18 cellular contexts compared by ENCODE assay signal in the genomic region with DNA sequence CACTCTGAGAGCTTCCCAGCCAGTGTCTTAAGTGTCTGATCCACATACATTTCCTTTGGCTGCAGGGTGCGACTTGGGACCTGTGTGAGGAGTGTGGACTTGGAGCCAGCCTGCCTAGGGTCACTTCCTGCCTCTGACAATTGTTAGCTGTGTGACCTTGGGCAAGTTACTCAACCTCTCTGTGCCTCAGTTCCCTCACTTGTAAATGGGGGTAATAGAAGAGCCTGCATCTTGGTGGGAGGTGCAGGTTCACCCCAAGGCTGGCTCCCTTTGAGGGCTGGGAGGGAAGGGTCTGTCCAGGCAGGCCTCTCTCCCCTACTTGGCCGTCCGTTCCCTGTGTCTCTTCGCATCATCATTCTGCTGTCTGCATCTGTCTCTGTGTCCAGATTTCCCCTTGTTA. TPM values are rescaled to one million over a fixed set of nuclear protein-coding genes. Genes with fewer than 3 reads are reported as not detected.
A peak's percentile ranks its signal among the peaks of the same experiment; 100 is the strongest.
DNase-seq lines count a peak whose midpoint lies in the region; ATAC-seq, FAIRE-seq and TF ChIP-seq lines count a peak whose summit lies in the region.
"Had no signal": no experiment of that assay in that cellular context is flagged by ENCODE, and none has a peak within 500 bp of the region (broad histone marks: within the 10 kb centered on the region; RNA-seq: fewer than 3 reads in every experiment).

No MANE protein-coding gene starts in this region.

- H3K27ac Mint-ChIP-seq in astrocyte (ENCODE audit: unreplicated experiment): peak overlapping the region; percentile 19
- H3K27ac Mint-ChIP-seq in osteocyte (ENCODE audit: unreplicated experiment): peak overlapping the region; percentile 59

- no peak overlapping the region for H2AFZ ChIP-seq in astrocyte (ENCODE audit: low read depth, low read length)
- no peak overlapping the region for H2AFZ ChIP-seq in Karpas-422 (ENCODE audit: low read length)

- H3K4me3 Mint-ChIP-seq in astrocyte (ENCODE audit: unreplicated experiment) (no peak overlapping the region), osteocyte (ENCODE audit: unreplicated experiment) (no peak overlapping the region)

- H3K4me1 ChIP-seq in A549: no peaks in the 10 kb centered on the region
- H3K4me1 ChIP-seq in astrocyte (ENCODE audit: insufficient read depth, low read length): peaks cover 25% of the 10 kb centered on the region
- peaks cover 56% of the 10 kb centered on the region for H3K4me1 ChIP-seq in iPS-20b (ENCODE audit: insufficient read depth, low read length)
- no peaks in the 10 kb centered on the region for H3K4me1 ChIP-seq in Karpas-422 (ENCODE audit: low read length)

- no peaks in the 10 kb centered on the region for H3K9me3 ChIP-seq in A549
- H3K9me3 ChIP-seq in astrocyte (ENCODE audit: insufficient read depth, low read depth, low read length): no peaks in the 10 kb centered on the region
- no peaks in the 10 kb centered on the region for H3K9me3 ChIP-seq in iPS-20b (ENCODE audit: insufficient read depth, low read depth, low read length)
- H3K9me3 ChIP-seq in Karpas-422 (ENCODE audit: low read length): peaks cover 4% of the 10 kb centered on the region; the same call in 1 of the 2 replicates
- H3K9me3 ChIP-seq: HAP-1 had no signal

- 82% methylated on average over 4 of the region's 4 CpGs for WGBS in A549 (ENCODE audit: missing lambda C conversion rate)

- ATAC-seq in A549: no peak
- no peak for ATAC-seq in GM19328 (IDR thresholded peaks at IDR 0.05; ENCODE audit: unreplicated experiment)
- ATAC-seq: PC-3 had no signal

- no peaks in the 10 kb centered on the region for H3K36me3 Mint-ChIP-seq in astrocyte (ENCODE audit: low read depth, unreplicated experiment)
- no peaks in the 10 kb centered on the region for H3K36me3 Mint-ChIP-seq in osteocyte (ENCODE audit: unreplicated experiment)

- H4K20me1 ChIP-seq in astrocyte (ENCODE audit: insufficient read depth, low read length) (peaks cover 86% of the 10 kb centered on the region), Karpas-422 (ENCODE audit: insufficient read depth, low read depth, low read length) (no peaks in the 10 kb centered on the region)

- H3K27me3 Mint-ChIP-seq in astrocyte (ENCODE audit: low read depth, unreplicated experiment) (peaks cover 2% of the 10 kb centered on the region), osteocyte (ENCODE audit: unreplicated experiment) (no peaks in the 10 kb centered on the region)

- H3K27me3 ChIP-seq in astrocyte (ENCODE audit: insufficient read depth, low read length) (no peaks in the 10 kb centered on the region), iPS-20b (ENCODE audit: insufficient read depth, low read length) (peaks cover 61% of the 10 kb centered on the region), Karpas-422 (ENCODE audit: low read length) (no peaks in the 10 kb centered on the region)

- H3K4me2 ChIP-seq in A549 (no peak overlapping the region), astrocyte (ENCODE audit: low read length) (no peak overlapping the region), Karpas-422 (ENCODE audit: low read depth, low read length, poor library complexity, severe bottlenecking) (no peak overlapping the region)

- H3K36me3 ChIP-seq in astrocyte (ENCODE audit: insufficient read depth, low read length): no peaks in the 10 kb centered on the region
- no peaks in the 10 kb centered on the region for H3K36me3 ChIP-seq in iPS-20b (ENCODE audit: insufficient read depth, low read depth, low read length)
- no peaks in the 10 kb centered on the region for H3K36me3 ChIP-seq in Karpas-422 (ENCODE audit: insufficient read depth, low read length)
- H3K36me3 ChIP-seq: HAP-1 had no signal

- peaks cover 14% of the 10 kb centered on the region for H3K4me1 Mint-ChIP-seq in astrocyte (ENCODE audit: low read depth, unreplicated experiment)
- H3K4me1 Mint-ChIP-seq in osteocyte (ENCODE audit: unreplicated experiment): peaks cover 72% of the 10 kb centered on the region

- H3K27ac ChIP-seq in A549: no peak overlapping the region
- H3K27ac ChIP-seq in astrocyte (ENCODE audit: low read depth, low read length): no peak overlapping the region
- H3K27ac ChIP-seq in iPS-20b (ENCODE audit: low read length): no peak overlapping the region
- H3K27ac ChIP-seq in Karpas-422 (ENCODE audit: low read length): no peak overlapping the region
- H3K27ac ChIP-seq: C4-2B, RWPE1 had no signal

- CTCF ChIA-PET in A549 (lab: Yijun Ruan, JAX): interaction anchor here (0.9 to 1.6 kb wide), 4 partner anchors 12 to 165 kb away, joined by 3 to 4 read pairs (median 3); partner anchors contain the start of gene GSE1

- POLR2A ChIA-PET in A549 (lab: Yijun Ruan, JAX): no interaction called here

- peaks cover 15% of the 10 kb centered on the region for H3K79me2 ChIP-seq in astrocyte (ENCODE audit: insufficient read depth, low read length)
- no peaks in the 10 kb centered on the region for H3K79me2 ChIP-seq in Karpas-422 (ENCODE audit: low read length)

- no peaks in the 10 kb centered on the region for H3K9me2 ChIP-seq in Karpas-422 (replicated peaks; ENCODE audit: insufficient read depth, low read length)

- H3K4me3 ChIP-seq in A549: no peak overlapping the region
- no peak overlapping the region for H3K4me3 ChIP-seq in astrocyte (ENCODE audit: insufficient read depth, low read depth, low read length)
- H3K4me3 ChIP-seq in iPS-20b (ENCODE audit: low read length): no peak overlapping the region
- H3K4me3 ChIP-seq in Karpas-422 (ENCODE audit: low read length): no peak overlapping the region
- H3K4me3 ChIP-seq: HAP-1 had no signal

- TF ChIP-seq CTCF in A549 (IDR thresholded peaks at IDR 0.05) (no peak), astrocyte (IDR thresholded peaks at IDR 0.05; ENCODE audit: insufficient read depth, low read depth, low read length) (no peak), osteocyte (IDR thresholded peaks at IDR 0.05) (no peak)

- H3K9me3 Mint-ChIP-seq in astrocyte (ENCODE audit: unreplicated experiment) (peaks cover 3% of the 10 kb centered on the region), osteocyte (ENCODE audit: unreplicated experiment) (no peaks in the 10 kb centered on the region)

- H3K9ac ChIP-seq in astrocyte (ENCODE audit: low read length) (no peak overlapping the region), iPS-20b (ENCODE audit: low read depth, low read length) (peak overlapping the region; percentile 33; the same call in 1 of the 2 replicates), Karpas-422 (ENCODE audit: low read length) (no peak overlapping the region)

- no peak for TF ChIP-seq RAD21 in A549 (conservative IDR thresholded peaks at IDR 0.05 in 1 of 2, IDR thresholded peaks at IDR 0.05 in 1 of 2)

- no peak for TF ChIP-seq EP300 in A549 (IDR thresholded peaks at IDR 0.05)

- DNase-seq in A549 (ENCODE audit: low read depth in 1 of 2, low spot score in 1 of 2) (no peak), astrocyte (ENCODE audit: low read depth) (no peak), osteocyte (ENCODE audit: extremely low spot score, unreplicated experiment) (no peak), NCI-H1048 (lab: John Stamatoyannopoulos, UW) (no peak), Karpas-422 (no peak), NCI-H2227 (lab: John Stamatoyannopoulos, UW; ENCODE audit: unreplicated experiment) (no peak)
- DNase-seq: GF-D8, KBM-7, NCI-H1436, NCI-H510A, NCI-H774, PC-3 had no signal

- no peak for TF ChIP-seq POLR2A in A549 (IDR thresholded peaks at IDR 0.05; ENCODE audit: low read length)

- FAIRE-seq in A549 (lab: Jason Lieb, UNC) (no peak), astrocyte (lab: Jason Lieb, UNC) (no peak)
- FAIRE-seq: GM19239 had no signal

TF ChIP-seq in A549, 52 proteins besides CTCF, POLR2A, EP300 and RAD21:
- TF ChIP-seq ZSCAN20 (CRISPR knock-in tag; IDR thresholded peaks at IDR 0.05) (no peak), MYC (IDR thresholded peaks at IDR 0.05; ENCODE audit: borderline replicate concordance, low read length) (no peak), E2F6 (IDR thresholded peaks at IDR 0.05; ENCODE audit: borderline replicate concordance, low read depth) (no peak), KDM1A (IDR thresholded peaks at IDR 0.05; ENCODE audit: low read depth) (peak; percentile 51; the same call in 1 of the 2 replicates), ZFP36 (IDR thresholded peaks at IDR 0.05; ENCODE audit: borderline replicate concordance, partially characterized antibody) (peak; percentile 76)
TF ChIP-seq in A549: peak in this region for 2.

RNA-seq across cellular contexts. Expression of gene GSE1, which starts 27.4 kb away (rescaled TPM):
- polyA plus RNA-seq in A549 (2011; rRNA removed) (20.7 and 24.6 TPM in 2 replicates), A549 (2017; fragmentation: RNase III; extraction: RNeasy Plus Mini Kit Qiagen cat#74134 plus additional on column Dnase treatment) (24.3 to 30.3 TPM (median 24.3 TPM) in 3 replicates)
- polyA plus RNA-seq in A549 (2012; cell fraction: cytosol; rRNA removed): 18.9 and 22.8 TPM in 2 replicates
- 49.8 and 64.0 TPM in 2 replicates for polyA plus RNA-seq in A549 (2012; cell fraction: nucleus; rRNA removed)
- polyA minus RNA-seq in A549 (2011; rRNA and poly(A)+ RNA removed): 24.5 and 25.9 TPM in 2 replicates
- total RNA-seq in astrocyte (30.1 and 35.0 TPM in 2 replicates), osteocyte (57.3 and 64.1 TPM in 2 replicates)
- 1.9 and 6.0 TPM in 2 replicates for total RNA-seq in Karpas-422 (2014; rRNA removed; shearing (Covaris generic); ENCODE audit: low replicate concordance)
